In genomic region chr3:67381667-67382272, GRCh38 we compare ENCODE assay signal across 8 cellular contexts.
A peak's percentile ranks its signal among the peaks of the same experiment; 100 is the strongest.
DNase-seq lines count a peak whose midpoint lies in the region; ATAC-seq and TF ChIP-seq lines count a peak whose summit lies in the region.

No MANE protein-coding gene starts in this region.

- DNase-seq in NCI-H510A treated with DMSO at 0.1 percent for 48 hours (lab: John Stamatoyannopoulos, UW) (peak; percentile 38), NCI-H510A (lab: John Stamatoyannopoulos, UW) (no peak), MM.1S (no peak), chondrocyte (ENCODE audit: low spot score) (no peak), neural progenitor cell (ENCODE audit: low spot score) (peak; percentile 30)
- DNase-seq in activated CD8-positive, alpha-beta memory T cell treated with anti-CD3 and anti-CD28 coated beads, Interleukin-2, amount 50 U/mL, for 4 hours = no peak
- no peak for DNase-seq in activated T-helper 1 cell treated with anti-CD3 and anti-CD28 coated beads, Interleukin-12 subunit alpha, Interleukin-12 subunit beta, Interleukin-2, Interleukin-4 antibody, amounts not matched to agents 30 ng/mL and 10 ng/mL and 1 ng/mL, durations not matched to agents 14 hours and 24 hours and 36 hours (ENCODE audit: low spot score)

- H3K27ac Mint-ChIP-seq in chondrocyte (ENCODE audit: unreplicated experiment) (no peak overlapping the region), neural progenitor cell (no peak overlapping the region)
- H3K27ac Mint-ChIP-seq in activated T-helper 1 cell treated with anti-CD3 and anti-CD28 coated beads, Interleukin-12 subunit alpha, Interleukin-12 subunit beta, Interleukin-2, Interleukin-4 antibody, amounts not matched to agents 30 ng/mL and 10 ng/mL and 1 ng/mL, durations not matched to agents 14 hours and 24 hours and 36 hours = no peak overlapping the region

- intact Hi-C loops in activated T-helper 1 cell treated with anti-CD3 and anti-CD28 coated beads, Interleukin-12 subunit alpha, Interleukin-12 subunit beta, Interleukin-2, Interleukin-4 antibody, amounts not matched to agents 30 ng/mL and 10 ng/mL and 1 ng/mL, durations not matched to agents 14 hours and 24 hours and 36 hours (cut with micrococcal nuclease) = loop anchor here (1.0 to 5.0 kb wide), 4 partner anchors 267 to 1495 kb away; no protein-coding TSS in a partner anchor

- H3K4me1 ChIP-seq in MM.1S (ENCODE audit: low read length) (0 out of 2 replicates have a peak, but pooled peaks cover under 1% of the 10 kb centered on the region), neural progenitor cell (no peaks in the 10 kb centered on the region)

- H3K4me3 ChIP-seq in MM.1S (ENCODE audit: low read length) = no peak overlapping the region
- no peak overlapping the region for H3K4me3 ChIP-seq in neural progenitor cell

- no peak overlapping the region for H2AFZ ChIP-seq in MM.1S (ENCODE audit: low read length)
- H2AFZ ChIP-seq in neural progenitor cell (replicated peaks) = no peak overlapping the region

- H3K9me3 ChIP-seq in MM.1S (replicated peaks; ENCODE audit: insufficient read depth, low read length) = no peaks in the 10 kb centered on the region
- H3K9me3 ChIP-seq in neural progenitor cell (ENCODE audit: low read depth) = no peaks in the 10 kb centered on the region

- no peaks in the 10 kb centered on the region for H3K9me3 Mint-ChIP-seq in chondrocyte (ENCODE audit: low read depth)
- no peaks in the 10 kb centered on the region for H3K9me3 Mint-ChIP-seq in neural progenitor cell
- peaks cover 7% of the 10 kb centered on the region for H3K9me3 Mint-ChIP-seq in activated T-helper 1 cell treated with anti-CD3 and anti-CD28 coated beads, Interleukin-12 subunit alpha, Interleukin-12 subunit beta, Interleukin-2, Interleukin-4 antibody, amounts not matched to agents 30 ng/mL and 10 ng/mL and 1 ng/mL, durations not matched to agents 14 hours and 24 hours and 36 hours

- H3F3A ChIP-seq in MM.1S (ENCODE audit: insufficient read depth, low read length) = no peaks in the 10 kb centered on the region
- no peaks in the 10 kb centered on the region for H3F3A ChIP-seq in neural progenitor cell (ENCODE audit: low read depth)

- H3K36me3 ChIP-seq in MM.1S (replicated peaks; ENCODE audit: insufficient read depth, low read length) = no peaks in the 10 kb centered on the region
- H3K36me3 ChIP-seq in neural progenitor cell = no peaks in the 10 kb centered on the region

- H3K9ac ChIP-seq in MM.1S (ENCODE audit: low read length) (no peak overlapping the region), neural progenitor cell (no peak overlapping the region)

- H3K4me2 ChIP-seq in MM.1S (ENCODE audit: low read depth, low read length) (no peak overlapping the region), neural progenitor cell (no peak overlapping the region)

- TF ChIP-seq CTCF in MM.1S (IDR thresholded peaks at IDR 0.05; ENCODE audit: low read length) = peak; percentile 61
- peak; percentile 96 for TF ChIP-seq CTCF in chondrocyte (IDR thresholded peaks at IDR 0.05)
- peak; percentile 78 for TF ChIP-seq CTCF in neural progenitor cell (IDR thresholded peaks at IDR 0.05)

- H3K27me3 Mint-ChIP-seq in chondrocyte (ENCODE audit: low read depth) (no peaks in the 10 kb centered on the region), neural progenitor cell (ENCODE audit: insufficient read depth, low read depth) (no peaks in the 10 kb centered on the region)
- no peaks in the 10 kb centered on the region for H3K27me3 Mint-ChIP-seq in activated T-helper 1 cell treated with anti-CD3 and anti-CD28 coated beads, Interleukin-12 subunit alpha, Interleukin-12 subunit beta, Interleukin-2, Interleukin-4 antibody, amounts not matched to agents 30 ng/mL and 10 ng/mL and 1 ng/mL, durations not matched to agents 14 hours and 24 hours and 36 hours (ENCODE audit: insufficient read depth)

- H3K4me3 Mint-ChIP-seq in chondrocyte (ENCODE audit: unreplicated experiment) (no peak overlapping the region), neural progenitor cell (no peak overlapping the region)
- no peak overlapping the region for H3K4me3 Mint-ChIP-seq in activated T-helper 1 cell treated with anti-CD3 and anti-CD28 coated beads, Interleukin-12 subunit alpha, Interleukin-12 subunit beta, Interleukin-2, Interleukin-4 antibody, amounts not matched to agents 30 ng/mL and 10 ng/mL and 1 ng/mL, durations not matched to agents 14 hours and 24 hours and 36 hours

- no peaks in the 10 kb centered on the region for H3K9me2 ChIP-seq in MM.1S (replicated peaks; ENCODE audit: insufficient read depth, low read length)

- peaks cover 27% of the 10 kb centered on the region for H3K4me1 Mint-ChIP-seq in chondrocyte (ENCODE audit: low read depth)
- peaks cover 12% of the 10 kb centered on the region for H3K4me1 Mint-ChIP-seq in neural progenitor cell
- H3K4me1 Mint-ChIP-seq in activated T-helper 1 cell treated with anti-CD3 and anti-CD28 coated beads, Interleukin-12 subunit alpha, Interleukin-12 subunit beta, Interleukin-2, Interleukin-4 antibody, amounts not matched to agents 30 ng/mL and 10 ng/mL and 1 ng/mL, durations not matched to agents 14 hours and 24 hours and 36 hours (ENCODE audit: low read depth) = peaks cover 8% of the 10 kb centered on the region

- H3K79me2 ChIP-seq in MM.1S (ENCODE audit: low read length) (no peaks in the 10 kb centered on the region), neural progenitor cell (ENCODE audit: low read depth) (no peaks in the 10 kb centered on the region)

- H3K27ac ChIP-seq in MM.1S (ENCODE audit: low read length) (no peak overlapping the region), neural progenitor cell (no peak overlapping the region)

- ATAC-seq in GM21737 (IDR thresholded peaks at IDR 0.05; ENCODE audit: unreplicated experiment) = no peak

- H4K20me1 ChIP-seq in MM.1S (ENCODE audit: insufficient read depth, low read length) (no peaks in the 10 kb centered on the region), neural progenitor cell (ENCODE audit: low read depth) (no peaks in the 10 kb centered on the region)

- H3K36me3 Mint-ChIP-seq in chondrocyte (ENCODE audit: low read depth) (peaks cover under 1% of the 10 kb centered on the region), neural progenitor cell (no peaks in the 10 kb centered on the region)
- peaks cover 5% of the 10 kb centered on the region for H3K36me3 Mint-ChIP-seq in activated T-helper 1 cell treated with anti-CD3 and anti-CD28 coated beads, Interleukin-12 subunit alpha, Interleukin-12 subunit beta, Interleukin-2, Interleukin-4 antibody, amounts not matched to agents 30 ng/mL and 10 ng/mL and 1 ng/mL, durations not matched to agents 14 hours and 24 hours and 36 hours (ENCODE audit: low read depth)

- H3K27me3 ChIP-seq in MM.1S (replicated peaks; ENCODE audit: insufficient read depth, low read length) (no peaks in the 10 kb centered on the region), neural progenitor cell (no peaks in the 10 kb centered on the region)

Comparison
In these comparisons a context has a peak if more than half of its experiments do, and no peak if none do; other contexts are left out.
1. DNase-seq: peak in NCI-H510A treated with DMSO at 0.1 percent for 48 hours (single experiment) and neural progenitor cell (single experiment); none in NCI-H510A (single experiment), MM.1S (single experiment), chondrocyte (single experiment), activated CD8-positive, alpha-beta memory T cell treated with anti-CD3 and anti-CD28 coated beads, Interleukin-2, amount 50 U/mL, for 4 hours (single experiment) and activated T-helper 1 cell treated with anti-CD3 and anti-CD28 coated beads, Interleukin-12 subunit alpha, Interleukin-12 subunit beta, Interleukin-2, Interleukin-4 antibody, amounts not matched to agents 30 ng/mL and 10 ng/mL and 1 ng/mL, durations not matched to agents 14 hours and 24 hours and 36 hours (single experiment).
2. Peak in every context shown above with its lines, with median percentiles within 50 percentile points of each other: CTCF ChIP-seq.